30 cellular contexts compared by ENCODE assay signal in genomic region chr22:22895776-22896445, GRCh38. TPM values are rescaled to one million over a fixed set of nuclear protein-coding genes. Genes with fewer than 3 reads are reported as not detected.
DNase-seq lines count a peak whose midpoint lies in the region; ATAC-seq and TF ChIP-seq lines count a peak whose summit lies in the region.
"Had no signal": no experiment of that assay in that cellular context is flagged by ENCODE, and none has a peak within 500 bp of the region (broad histone marks: within the 10 kb centered on the region; RNA-seq: fewer than 3 reads in every experiment).

No MANE protein-coding gene starts in this region.

- peak overlapping the region; percentile 6 for H3K27ac Mint-ChIP-seq in T-helper 17 cell
- H3K27ac Mint-ChIP-seq: activated T-helper 2 cell treated with anti-CD3 and anti-CD28 coated beads, Interferon-gamma antibody, Interleukin-2, Interleukin-4, amounts not matched to agents 10 μg/mL and 5 μg/mL and 100 μg/mL, durations not matched to agents 14 hours and 24 hours and 36 hours; brain had no signal

- H3K36me3 Mint-ChIP-seq in T-helper 17 cell (ENCODE audit: low read depth): peaks cover 10% of the 10 kb centered on the region
- H3K36me3 Mint-ChIP-seq: brain; CD4-positive, alpha-beta memory T cell had no signal

- no peaks in the 10 kb centered on the region for H3K36me3 ChIP-seq in DND-41 (ENCODE audit: insufficient read depth, low read length)
- H3K36me3 ChIP-seq: adrenal gland, left lung, vagina had no signal

- H3K27ac ChIP-seq in DND-41 (ENCODE audit: low read length): peak overlapping the region; percentile 87; the same call in 1 of the 2 replicates
- H3K27ac ChIP-seq: 22Rv1, adrenal gland, left lung, vagina had no signal

- H3K4me1 Mint-ChIP-seq in T-helper 17 cell: peaks cover 10% of the 10 kb centered on the region
- H3K4me1 Mint-ChIP-seq: CD4-positive, alpha-beta memory T cell had no signal

- H3K27me3 ChIP-seq in DND-41 (ENCODE audit: insufficient read depth, low read length, poor library complexity): no peaks in the 10 kb centered on the region
- H3K27me3 ChIP-seq: adrenal gland, vagina had no signal

- peaks cover 35% of the 10 kb centered on the region for H3K4me1 ChIP-seq in DND-41 (ENCODE audit: insufficient read depth, low read length)
- H3K4me1 ChIP-seq: adrenal gland, left lung, vagina had no signal

- no peak overlapping the region for H3K4me3 ChIP-seq in DND-41 (ENCODE audit: low read depth in 1 of 2, low read length in 2 of 2)
- H3K4me3 ChIP-seq: adrenal gland, left lung, vagina had no signal

- H2AFZ ChIP-seq in DND-41 (ENCODE audit: low read depth, low read length): no peak overlapping the region

- H3K4me3 Mint-ChIP-seq in T-helper 17 cell: no peak overlapping the region
- H3K4me3 Mint-ChIP-seq: brain; CD4-positive, alpha-beta memory T cell had no signal

- intact Hi-C loops in posterior vena cava (cut with DNase I): no loop called here

- no peak overlapping the region for H3K4me2 ChIP-seq in DND-41 (ENCODE audit: insufficient read depth, low read length)

- H3K9ac ChIP-seq in DND-41 (ENCODE audit: low read depth, low read length): no peak overlapping the region

- no peaks in the 10 kb centered on the region for H3K79me2 ChIP-seq in DND-41 (ENCODE audit: insufficient read depth, low read length)

- H3K27me3 Mint-ChIP-seq in T-helper 17 cell: peaks cover 57% of the 10 kb centered on the region

- no peak for TF ChIP-seq CTCF in DND-41 (IDR thresholded peaks at IDR 0.05; ENCODE audit: borderline replicate concordance, extremely low read depth, low read length, poor library complexity, severe bottlenecking)

- ATAC-seq in DND-41 (ENCODE audit: insufficient read depth, low read depth) (no peak), T-helper 17 cell (no peak)
- ATAC-seq: left lung had no signal

- DNase-seq in activated CD4-positive, CD25-positive, alpha-beta regulatory T cell treated with anti-CD3 and anti-CD28 coated beads, Interleukin-2, amount 50 U/mL, for 72 hours: peak; percentile 15
- no peak for DNase-seq in activated CD4-positive, CD25-positive, alpha-beta regulatory T cell (lab: John Stamatoyannopoulos, UW)
- DNase-seq in DND-41: peak; percentile 3
- DNase-seq in T-helper 17 cell: no peak
- peak; percentile 25 for DNase-seq in posterior vena cava (ENCODE audit: low spot score)
- no peak for DNase-seq in AG20443 (ENCODE audit: low spot score)
- no peak for DNase-seq in NCI-H526 treated with DMSO at 0.1 percent for 48 hours (lab: John Stamatoyannopoulos, UW)
- DNase-seq in NCI-H1105 (lab: John Stamatoyannopoulos, UW): no peak
- DNase-seq: activated CD4-positive, alpha-beta T cell treated with anti-CD3 and anti-CD28 coated beads, Interleukin-2, amount 50 U/mL, for 4 hours; adrenal gland; CD4-positive, alpha-beta memory T cell; DMS 273 treated with DMSO at 0.1 percent for 48 hours; NCI-H1092; NCI-H187; NCI-H2171; NCI-H524; NK-92 treated with Interleukin-12 subunit alpha and Interleukin-12 subunit beta, amount 100 ng/mL, for 24 hours; SHP77; stimulated activated CD4-positive, alpha-beta T cell treated with anti-CD3 and anti-CD28 coated beads, Interleukin-2, amount 100 ng/mL, for 48 hours had no signal

- H3K9me3 ChIP-seq in DND-41 (ENCODE audit: insufficient read depth, low read length, severe bottlenecking) (no peaks in the 10 kb centered on the region), T-helper 17 cell (ENCODE audit: control insufficient read depth, low read length, poor library complexity, severe bottlenecking) (no peaks in the 10 kb centered on the region)
- H3K9me3 ChIP-seq: adrenal gland, left lung, vagina had no signal

- no peaks in the 10 kb centered on the region for H4K20me1 ChIP-seq in DND-41 (ENCODE audit: insufficient read depth, low read length)

RNA-seq across cellular contexts. Expression of gene IGLL5, which starts 8.3 kb away (rescaled TPM):
- total RNA-seq in T-helper 17 cell: 1 to 10 TPM in 1 of 2 donors, not detected in 1; 1.9 TPM
- total RNA-seq in posterior vena cava: 1 to 10 TPM in 1 of 2 donors, under 1 TPM in 1; 0.52 to 1.1 TPM
- total RNA-seq: activated T-helper 2 cell treated with anti-CD3 and anti-CD28 coated beads, Interferon-gamma antibody, Interleukin-2, Interleukin-4, amounts not matched to agents 10 μg/mL and 5 μg/mL and 100 μg/mL, durations not matched to agents 14 hours and 24 hours and 36 hours; CD4-positive, alpha-beta memory T cell; chondrocyte; glomerular endothelial cell; H4; osteocyte; renal cortical epithelial cell; temporal lobe had no signal

Comparison
In these comparisons a context has a peak if more than half of its experiments do, and no peak if none do; other contexts are left out.
1. DNase-seq: peak in activated CD4-positive, CD25-positive, alpha-beta regulatory T cell treated with anti-CD3 and anti-CD28 coated beads, Interleukin-2, amount 50 U/mL, for 72 hours (single experiment), DND-41 (single experiment) and posterior vena cava (single experiment); none in activated CD4-positive, CD25-positive, alpha-beta regulatory T cell (0 of 4), T-helper 17 cell (0 of 3), AG20443 (single experiment), NCI-H526 treated with DMSO at 0.1 percent for 48 hours (single experiment) and NCI-H1105 (single experiment).